In genomic region chr1:167881069-167881468, GRCh38 we compare ENCODE assay signal across 1 cellular context.
TF ChIP-seq lines count a peak whose summit lies in the region.

No MANE protein-coding gene starts in this region.

TF ChIP-seq in SK-N-SH, 30 proteins besides CTCF, POLR2A, EP300 and RAD21 (continued from another document):
- TF ChIP-seq ZBTB33 (IDR thresholded peaks at IDR 0.05; ENCODE audit: borderline replicate concordance, low read depth) (no peak), RFX5 (IDR thresholded peaks at IDR 0.05; ENCODE audit: low read length) (no peak), REST (IDR thresholded peaks at IDR 0.05; ENCODE audit: low read depth, low read length) (no peak), GABPA (IDR thresholded peaks at IDR 0.05; ENCODE audit: low read depth) (no peak), FOXJ3 (CRISPR knock-in tag; IDR thresholded peaks at IDR 0.05) (no peak), TAF1 (IDR thresholded peaks at IDR 0.05; ENCODE audit: borderline replicate concordance, low read depth, low read length) (no peak), USF1 (IDR thresholded peaks at IDR 0.05; ENCODE audit: borderline replicate concordance, low read depth) (no peak), IRF3 (IDR thresholded peaks at IDR 0.05; ENCODE audit: low read depth, low read length) (no peak), YY1 (IDR thresholded peaks at IDR 0.05; ENCODE audit: low read depth) (no peak), MAX (IDR thresholded peaks at IDR 0.05; ENCODE audit: low read depth) (no peak), RCOR1 (IDR thresholded peaks at IDR 0.05; ENCODE audit: low read length) (no peak), RXRA (IDR thresholded peaks at IDR 0.05; ENCODE audit: borderline replicate concordance, low read depth) (no peak), POLR2AphosphoS5 (IDR thresholded peaks at IDR 0.05; ENCODE audit: low read depth, low read length) (no peak)
